ENCODE assay signal across 16 cellular contexts in genomic region chr18:8264861-8265411, GRCh38.
DNase-seq lines count a peak whose midpoint lies in the region; ATAC-seq, FAIRE-seq and TF ChIP-seq lines count a peak whose summit lies in the region.
"Had no signal": no experiment of that assay in that cellular context is flagged by ENCODE, and none has a peak within 500 bp of the region (broad histone marks: within the 10 kb centered on the region; RNA-seq: fewer than 3 reads in every experiment).

No MANE protein-coding gene starts in this region.

- ATAC-seq in right lobe of liver, result peak; percentile 64 to 95 (median 88)
- no peak for ATAC-seq in activated naive CD4-positive, alpha-beta T cell treated with anti-CD3 and anti-CD28 coated beads, Interleukin-2, amount 50 U/mL, for 72 hours
- ATAC-seq: HCT116 had no signal

- no peak for FAIRE-seq in bronchial epithelial cell (lab: Jason Lieb, UNC)
- FAIRE-seq: endothelial cell of umbilical vein had no signal

- no peak overlapping the region for H3K4me2 ChIP-seq in mammary epithelial cell (ENCODE audit: insufficient read depth, low read depth, low read length)

- H3K9me3 Mint-ChIP-seq in MCF 10A (ENCODE audit: unreplicated experiment), result no peaks in the 10 kb centered on the region
- peaks cover 0 to 4% (median 0%) of the 10 kb centered on the region in 7 donors for H3K9me3 Mint-ChIP-seq in CD14-positive monocyte
- peaks cover 4 to 7% of the 10 kb centered on the region in 2 donors for H3K9me3 Mint-ChIP-seq in activated naive CD4-positive, alpha-beta T cell treated with anti-CD3 and anti-CD28 coated beads, Interleukin-2, amount 50 U/mL, for 72 hours
- H3K9me3 Mint-ChIP-seq: activated naive CD4-positive, alpha-beta T cell treated with anti-CD3 and anti-CD28 coated beads, Interleukin-2, amount 50 U/mL, for 24 hours; T-helper 1 cell treated with Interleukin-12 subunit alpha and Interleukin-12 subunit beta and Interleukin-4 antibody, amounts not matched to agents 30 μg/mL and 1 μg/mL, for 36 hours had no signal

- no peaks in the 10 kb centered on the region for H3K36me3 ChIP-seq in mammary epithelial cell (ENCODE audit: insufficient read depth, low read length)
- peaks cover 2% of the 10 kb centered on the region for H3K36me3 ChIP-seq in bronchial epithelial cell (ENCODE audit: control insufficient read depth, insufficient read depth, low read length)
- no peaks in the 10 kb centered on the region for H3K36me3 ChIP-seq in right lobe of liver

- H3K27ac ChIP-seq in mammary epithelial cell (ENCODE audit: insufficient read depth, low read depth, low read length), result no peak overlapping the region
- H3K27ac ChIP-seq in right lobe of liver, result no peak overlapping the region

- intact Hi-C loops in mammary epithelial cell (cut with micrococcal nuclease), result no loop called here
- intact Hi-C loops in MCF 10A (cut with micrococcal nuclease), result no loop called here
- intact Hi-C loops in right lobe of liver (cut with DNase I), result no loop called here
- intact Hi-C loops in CD14-positive monocyte (cut with micrococcal nuclease), result no loop called here

- in situ Hi-C loops in mammary epithelial cell (cut with MboI; ENCODE audit: low sequenced_read_pairs in 2 of 2), result no loop called here

- H3K27me3 ChIP-seq in mammary epithelial cell (ENCODE audit: insufficient read depth, low read length) (no peaks in the 10 kb centered on the region), bronchial epithelial cell (ENCODE audit: control insufficient read depth, insufficient read depth, low read length) (no peaks in the 10 kb centered on the region), right lobe of liver (no peaks in the 10 kb centered on the region)

- H3K27ac Mint-ChIP-seq in MCF 10A (ENCODE audit: low read depth, unreplicated experiment) (no peak overlapping the region), CD14-positive monocyte (peak overlapping the region in 1 of 7 donors; percentile 50)
- H3K27ac Mint-ChIP-seq in activated naive CD4-positive, alpha-beta T cell treated with anti-CD3 and anti-CD28 coated beads, Interleukin-2, amount 50 U/mL, for 72 hours, result no peak overlapping the region
- H3K27ac Mint-ChIP-seq: activated naive CD4-positive, alpha-beta T cell treated with anti-CD3 and anti-CD28 coated beads, Interleukin-2, amount 50 U/mL, for 24 hours; T-helper 1 cell treated with Interleukin-12 subunit alpha and Interleukin-12 subunit beta and Interleukin-4 antibody, amounts not matched to agents 30 μg/mL and 1 μg/mL, for 36 hours had no signal

- POLR2A ChIA-PET in MCF 10A (lab: Yijun Ruan, JAX), result no interaction called here

- H3K4me3 Mint-ChIP-seq in MCF 10A (ENCODE audit: unreplicated experiment) (no peak overlapping the region), CD14-positive monocyte (no peak overlapping the region)
- H3K4me3 Mint-ChIP-seq: activated naive CD4-positive, alpha-beta T cell treated with anti-CD3 and anti-CD28 coated beads, Interleukin-2, amount 50 U/mL, for 24 hours; central memory CD8-positive, alpha-beta T cell; T-helper 1 cell treated with Interleukin-12 subunit alpha and Interleukin-12 subunit beta and Interleukin-4 antibody, amounts not matched to agents 30 μg/mL and 1 μg/mL, for 36 hours had no signal

- dilution Hi-C loops in mammary epithelial cell (cut with HindIII; ENCODE audit: low sequenced_read_pairs), result no loop called here

- no TSS peak for BruUV-seq in mammary epithelial cell (replicated peaks; lab: Mats Ljungman, UMichigan)
- BruUV-seq in MCF 10A (replicated peaks; lab: Mats Ljungman, UMichigan), result no TSS peak

- no peak overlapping the region for H3K4me3 ChIP-seq in mammary epithelial cell (replicated peaks in 1 of 3; ENCODE audit: insufficient read depth in 1 of 3, low read depth in 2 of 3, low read length in 3 of 3)
- H3K4me3 ChIP-seq in bronchial epithelial cell (ENCODE audit: low read depth, low read length), result no peak overlapping the region
- no peak overlapping the region for H3K4me3 ChIP-seq in right lobe of liver
- H3K4me3 ChIP-seq: lung had no signal

- H3K4me1 Mint-ChIP-seq in MCF 10A (ENCODE audit: insufficient read depth, unreplicated experiment), result peaks cover 6% of the 10 kb centered on the region
- H3K4me1 Mint-ChIP-seq in CD14-positive monocyte, result no peaks in the 10 kb centered on the region
- H3K4me1 Mint-ChIP-seq: activated naive CD4-positive, alpha-beta T cell treated with anti-CD3 and anti-CD28 coated beads, Interleukin-2, amount 50 U/mL, for 24 hours; central memory CD8-positive, alpha-beta T cell had no signal

- H3K36me3 Mint-ChIP-seq in MCF 10A (ENCODE audit: insufficient read depth, unreplicated experiment) (peaks cover 13% of the 10 kb centered on the region), CD14-positive monocyte (no peaks in the 10 kb centered on the region)
- no peaks in the 10 kb centered on the region for H3K36me3 Mint-ChIP-seq in activated naive CD4-positive, alpha-beta T cell treated with anti-CD3 and anti-CD28 coated beads, Interleukin-2, amount 50 U/mL, for 72 hours
- H3K36me3 Mint-ChIP-seq: activated naive CD4-positive, alpha-beta T cell treated with anti-CD3 and anti-CD28 coated beads, Interleukin-2, amount 50 U/mL, for 24 hours had no signal

- DNase-seq in mammary epithelial cell (peak; percentile 42), MCF 10A (ENCODE audit: unreplicated experiment) (no peak), bronchial epithelial cell (ENCODE audit: low read depth) (peak; percentile 11), right lobe of liver (peak in 2 of 3 donors; percentile 31 to 54), CD14-positive monocyte (ENCODE audit: low spot score) (no peak), OCI-M2 (lab: John Stamatoyannopoulos, UW; ENCODE audit: unreplicated experiment) (no peak), COLO668 (lab: John Stamatoyannopoulos, UW; ENCODE audit: unreplicated experiment) (no peak)
- DNase-seq in activated naive CD4-positive, alpha-beta T cell treated with anti-CD3 and anti-CD28 coated beads, Interleukin-2, amount 50 U/mL, for 72 hours (ENCODE audit: low spot score in 2 of 2), result no peak
- DNase-seq: activated T-cell treated with anti-CD3 and anti-CD28 coated beads for 4 hours, NCI-H2029 treated with DMSO at 0.1 percent for 48 hours had no signal

- TF ChIP-seq CTCF in mammary epithelial cell (conservative IDR thresholded peaks at IDR 0.05 in 1 of 2, IDR thresholded peaks at IDR 0.05 in 1 of 2; ENCODE audit: extremely low read depth in 1 of 2, insufficient read depth in 1 of 2, low read depth in 1 of 2, low read length in 2 of 2) (no peak), MCF 10A (IDR thresholded peaks at IDR 0.05; ENCODE audit: unreplicated experiment) (no peak), bronchial epithelial cell (IDR thresholded peaks at IDR 0.05; ENCODE audit: insufficient read depth, low read length, severe bottlenecking) (no peak), right lobe of liver (IDR thresholded peaks at IDR 0.05) (no peak), CD14-positive monocyte (IDR thresholded peaks at IDR 0.05) (no peak)

- no peak for TF ChIP-seq POLR2A in right lobe of liver (IDR thresholded peaks at IDR 0.05)

- no peaks in the 10 kb centered on the region for H4K20me1 ChIP-seq in mammary epithelial cell (ENCODE audit: insufficient read depth, low read length)

- CTCF ChIA-PET in mammary epithelial cell (lab: Charles Lee; ENCODE audit: low non-redundant PET) (no interaction called here), MCF 10A (lab: Yijun Ruan, JAX) (no interaction called here)

- no peak overlapping the region for H3K9ac ChIP-seq in mammary epithelial cell (ENCODE audit: insufficient read depth, low read length)

- H2AFZ ChIP-seq in mammary epithelial cell (ENCODE audit: low read depth, low read length), result no peak overlapping the region

- peaks cover 3% of the 10 kb centered on the region for H3K4me1 ChIP-seq in mammary epithelial cell (ENCODE audit: insufficient read depth, low read length)
- H3K4me1 ChIP-seq in right lobe of liver, result peaks cover 0 to 5% (median 0%) of the 10 kb centered on the region in 4 donors

- H3K27me3 Mint-ChIP-seq in MCF 10A (ENCODE audit: insufficient read depth, unreplicated experiment) (no peaks in the 10 kb centered on the region), CD14-positive monocyte (ENCODE audit: low read depth in 3 of 3) (peaks cover 0 to 4% (median 0%) of the 10 kb centered on the region in 3 donors)
- H3K27me3 Mint-ChIP-seq: activated naive CD4-positive, alpha-beta T cell treated with anti-CD3 and anti-CD28 coated beads, Interleukin-2, amount 50 U/mL, for 24 hours; central memory CD8-positive, alpha-beta T cell had no signal

- 68% methylated on average over 6 of the region's 6 CpGs for WGBS in mammary epithelial cell (ENCODE audit: low coverage, missing lambda C conversion rate)
- 42% methylated on average over 6 of the region's 6 CpGs for WGBS in right lobe of liver (ENCODE audit: insufficient coverage, low coverage, low lambda C conversion rate, missing lambda C conversion rate)

- H3K79me2 ChIP-seq in mammary epithelial cell (ENCODE audit: insufficient read depth, low read length), result no peaks in the 10 kb centered on the region

- H3K9me3 ChIP-seq in mammary epithelial cell (replicated peaks; ENCODE audit: insufficient read depth, low read length), result no peaks in the 10 kb centered on the region
- H3K9me3 ChIP-seq in right lobe of liver, result no peaks in the 10 kb centered on the region

Comparison
In these comparisons a context has a peak if more than half of its experiments do, and no peak if none do; other contexts are left out.
1. DNase-seq: peak in mammary epithelial cell (single experiment), bronchial epithelial cell (single experiment) and right lobe of liver (2 of 3); none in MCF 10A (single experiment), CD14-positive monocyte (single experiment), activated naive CD4-positive, alpha-beta T cell treated with anti-CD3 and anti-CD28 coated beads, Interleukin-2, amount 50 U/mL, for 72 hours (0 of 2), OCI-M2 (single experiment) and COLO668 (single experiment).
2. ATAC-seq: peak in right lobe of liver (4 of 4); none in activated naive CD4-positive, alpha-beta T cell treated with anti-CD3 and anti-CD28 coated beads, Interleukin-2, amount 50 U/mL, for 72 hours (0 of 2).